12 cellular contexts compared by ENCODE assay signal in the genomic region with DNA sequence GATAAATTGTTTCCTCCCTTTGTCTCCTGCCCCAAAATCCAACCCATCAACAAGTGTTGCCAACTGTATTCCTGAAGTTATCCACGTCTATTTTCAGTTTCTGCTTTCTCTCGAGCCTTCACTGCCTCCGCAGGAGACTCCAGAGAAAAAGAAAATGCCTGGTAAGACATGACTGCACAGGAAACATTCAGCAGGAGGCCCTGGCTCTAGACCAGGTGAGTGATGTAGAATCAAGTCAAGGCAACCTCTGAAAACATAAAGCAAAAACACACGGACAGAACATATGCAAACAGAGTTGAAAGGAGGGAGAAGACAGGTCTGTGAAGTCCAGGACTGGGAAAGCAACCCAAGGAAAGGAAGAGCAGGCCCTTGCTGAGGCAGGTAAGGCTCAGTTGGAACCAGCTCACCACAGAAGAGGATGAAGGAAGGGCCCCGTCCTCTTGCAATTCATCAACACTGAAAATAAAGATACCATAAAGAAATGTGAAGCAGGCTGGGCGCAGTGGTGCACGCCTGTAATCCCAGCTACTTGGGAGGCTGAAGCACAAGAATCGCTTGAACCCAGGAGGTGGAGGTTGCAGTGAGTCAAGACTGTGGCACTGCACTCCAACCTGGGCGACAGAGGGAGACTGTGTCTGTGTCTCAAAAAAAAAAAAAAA. TPM values are rescaled to one million over a fixed set of nuclear protein-coding genes. Genes with fewer than 3 reads are reported as not detected.
DNase-seq lines count a peak whose midpoint lies in the region; ATAC-seq, FAIRE-seq and TF ChIP-seq lines count a peak whose summit lies in the region.
"Had no signal": no experiment of that assay in that cellular context is flagged by ENCODE, and none has a peak within 500 bp of the region (broad histone marks: within the 10 kb centered on the region; RNA-seq: fewer than 3 reads in every experiment).

No MANE protein-coding gene starts in this region.

- no peak for TF ChIP-seq EP300 in suprapubic skin (IDR thresholded peaks at IDR 0.05)

- WGBS in suprapubic skin: 47% methylated on average over 9 of the region's 9 CpGs

- no peaks in the 10 kb centered on the region for H3K27me3 Mint-ChIP-seq in CD8-positive, alpha-beta T cell (ENCODE audit: low read depth)
- no peaks in the 10 kb centered on the region for H3K27me3 Mint-ChIP-seq in activated CD8-positive, alpha-beta T cell treated with anti-CD3 and anti-CD28 coated beads for 36 hours

- intact Hi-C loops in CD8-positive, alpha-beta T cell (cut with DNase I, micrococcal nuclease): no loop called here
- intact Hi-C loops in activated CD8-positive, alpha-beta T cell treated with anti-CD3 and anti-CD28 coated beads for 36 hours (cut with micrococcal nuclease): no loop called here

- H3K27ac ChIP-seq in CD8-positive, alpha-beta T cell (ENCODE audit: low read depth, low read length): peak overlapping the region; percentile 24
- peak overlapping the region; percentile 78 for H3K27ac ChIP-seq in epithelial cell of prostate
- H3K27ac ChIP-seq in suprapubic skin: no peak overlapping the region
- H3K27ac ChIP-seq: lower lobe of right lung had no signal

- CTCF ChIA-PET in CD8-positive, alpha-beta T cell (lab: Charles Lee): interaction anchor here (0.6 to 2.8 kb wide), 3 partner anchors 9 to 73 kb away, joined by 3 to 12 read pairs (median 4); partner anchors contain the start of genes NOL9 and TAS1R1
- CTCF ChIA-PET in activated CD8-positive, alpha-beta T cell treated with anti-CD3 and anti-CD28 coated beads for 36 hours (lab: Charles Lee): interaction anchor here (4.1 kb wide), 1 partner anchor 9 kb away, joined by 15 read pairs; the partner anchor contains the start of genes NOL9 and TAS1R1

- peak overlapping the region; percentile 90 for H3K27ac Mint-ChIP-seq in CD8-positive, alpha-beta T cell
- H3K27ac Mint-ChIP-seq in activated CD8-positive, alpha-beta T cell treated with anti-CD3 and anti-CD28 coated beads for 36 hours: peak overlapping the region; percentile 83

- no peak for FAIRE-seq in HTR-8/SVneo (lab: Jason Lieb, UNC)

- H3K9me3 ChIP-seq in CD8-positive, alpha-beta T cell (ENCODE audit: low read length): no peaks in the 10 kb centered on the region
- no peaks in the 10 kb centered on the region for H3K9me3 ChIP-seq in suprapubic skin
- H3K9me3 ChIP-seq: lower lobe of right lung had no signal

- H3K9me3 Mint-ChIP-seq in CD8-positive, alpha-beta T cell: no peaks in the 10 kb centered on the region
- no peaks in the 10 kb centered on the region for H3K9me3 Mint-ChIP-seq in activated CD8-positive, alpha-beta T cell treated with anti-CD3 and anti-CD28 coated beads for 36 hours

- no peaks in the 10 kb centered on the region for H3K27me3 ChIP-seq in CD8-positive, alpha-beta T cell (ENCODE audit: insufficient read depth, low read length)
- H3K27me3 ChIP-seq in suprapubic skin: no peaks in the 10 kb centered on the region

- no peak for TF ChIP-seq CTCF in CD8-positive, alpha-beta T cell (IDR thresholded peaks at IDR 0.05)
- TF ChIP-seq CTCF in activated CD8-positive, alpha-beta T cell treated with anti-CD3 and anti-CD28 coated beads for 36 hours (IDR thresholded peaks at IDR 0.05): no peak
- no peak for TF ChIP-seq CTCF in suprapubic skin (IDR thresholded peaks at IDR 0.05)

- no peak for TF ChIP-seq POLR2A in suprapubic skin (IDR thresholded peaks at IDR 0.05)

- H3K36me3 Mint-ChIP-seq in CD8-positive, alpha-beta T cell: peaks cover 80% of the 10 kb centered on the region
- peaks cover 52% of the 10 kb centered on the region for H3K36me3 Mint-ChIP-seq in activated CD8-positive, alpha-beta T cell treated with anti-CD3 and anti-CD28 coated beads for 36 hours (ENCODE audit: low read depth)

- H3K4me1 Mint-ChIP-seq in CD8-positive, alpha-beta T cell (ENCODE audit: low read depth): peaks cover 31% of the 10 kb centered on the region
- peaks cover 32% of the 10 kb centered on the region for H3K4me1 Mint-ChIP-seq in activated CD8-positive, alpha-beta T cell treated with anti-CD3 and anti-CD28 coated beads for 36 hours (ENCODE audit: low read depth)

- DNase-seq in A172 (ENCODE audit: low spot score): peak; percentile 28
- peak in 3 of 7 experiments; percentile 11 to 51 (median 15) for DNase-seq in CD8-positive, alpha-beta T cell
- no peak for DNase-seq in activated CD8-positive, alpha-beta T cell treated with anti-CD3 and anti-CD28 coated beads for 36 hours
- DNase-seq in epithelial cell of prostate (ENCODE audit: low read depth, low spot score): no peak
- DNase-seq in HTR-8/SVneo (ENCODE audit: insufficient read length, low spot score): no peak
- DNase-seq in stimulated activated CD4-positive, alpha-beta T cell treated with anti-CD3 and anti-CD28 coated beads, Interleukin-4, amount 100 ng/mL, for 1 hour: no peak
- DNase-seq in suprapubic skin (ENCODE audit: low spot score in 2 of 2): no peak
- DNase-seq: COR-L47, lower lobe of right lung, NCI-H2029 treated with DMSO at 0.1 percent for 48 hours had no signal

- POLR2A ChIA-PET in CD8-positive, alpha-beta T cell (lab: Charles Lee): interaction anchor here (1.5 to 1.6 kb wide), 2 partner anchors 9 to 57 kb away, joined by 4 to 7 read pairs; partner anchors contain the start of genes KLHL21 and NOL9
- POLR2A ChIA-PET in activated CD8-positive, alpha-beta T cell treated with anti-CD3 and anti-CD28 coated beads for 36 hours (lab: Charles Lee): interaction anchor here (1.1 kb wide), 1 partner anchor 8 kb away, joined by 3 read pairs; no protein-coding TSS in a partner anchor

- ATAC-seq in CD8-positive, alpha-beta T cell: peak; percentile 74
- ATAC-seq in activated CD8-positive, alpha-beta T cell treated with anti-CD3 and anti-CD28 coated beads for 36 hours: peak; percentile 34
- ATAC-seq in GM18861 (IDR thresholded peaks at IDR 0.05; ENCODE audit: unreplicated experiment): no peak
- ATAC-seq: K562 had no signal

- no peak overlapping the region for H3K4me3 ChIP-seq in CD8-positive, alpha-beta T cell (ENCODE audit: low read depth, low read length)
- H3K4me3 ChIP-seq in suprapubic skin: no peak overlapping the region
- H3K4me3 ChIP-seq: K562, lower lobe of right lung had no signal

- peaks cover 26% of the 10 kb centered on the region for H3K4me1 ChIP-seq in CD8-positive, alpha-beta T cell (ENCODE audit: insufficient read depth, low read length)
- H3K4me1 ChIP-seq in suprapubic skin: peaks cover 21% of the 10 kb centered on the region

- peaks cover 35% of the 10 kb centered on the region for H3K36me3 ChIP-seq in CD8-positive, alpha-beta T cell (ENCODE audit: insufficient read depth, low read length)
- H3K36me3 ChIP-seq in suprapubic skin: peaks cover 83% of the 10 kb centered on the region

- peak overlapping the region; percentile 57 for H3K4me3 Mint-ChIP-seq in CD8-positive, alpha-beta T cell
- H3K4me3 Mint-ChIP-seq in activated CD8-positive, alpha-beta T cell treated with anti-CD3 and anti-CD28 coated beads for 36 hours: no peak overlapping the region

RNA-seq across cellular contexts. Expression of gene NOL9, which starts 8.9 kb away (rescaled TPM):
- total RNA-seq in A172 (2014; rRNA removed; shearing (Covaris generic)): 17.4 and 17.9 TPM in 2 replicates
- 10 to 100 TPM; 67.9 to 71.8 TPM for total RNA-seq in CD8-positive, alpha-beta T cell
- 10 to 100 TPM; 39.7 to 40.4 TPM for total RNA-seq in activated CD8-positive, alpha-beta T cell treated with anti-CD3 and anti-CD28 coated beads for 36 hours
- total RNA-seq in suprapubic skin: 10 to 100 TPM; 19.4 to 33.6 (median 27.5) TPM

RNA-seq across cellular contexts. Expression of gene TAS1R1, which starts 9.7 kb away (rescaled TPM):
- not detected in 2 replicates for total RNA-seq in A172 (2014; rRNA removed; shearing (Covaris generic))
- total RNA-seq in CD8-positive, alpha-beta T cell: not detected
- not detected for total RNA-seq in activated CD8-positive, alpha-beta T cell treated with anti-CD3 and anti-CD28 coated beads for 36 hours
- under 1 TPM in 2 of 4 donors, not detected in 2; 0.40 to 0.45 TPM for total RNA-seq in suprapubic skin
- total RNA-seq: K562 had no signal

RNA-seq across cellular contexts. Expression of gene ZBTB48, which starts 34.4 kb away (rescaled TPM):
- 7.6 and 12.6 TPM in 2 replicates for total RNA-seq in A172 (2014; rRNA removed; shearing (Covaris generic))
- total RNA-seq in CD8-positive, alpha-beta T cell: 10 to 100 TPM; 31.9 to 35.0 TPM
- total RNA-seq in activated CD8-positive, alpha-beta T cell treated with anti-CD3 and anti-CD28 coated beads for 36 hours: 10 to 100 TPM; 22.4 to 32.1 TPM
- total RNA-seq in suprapubic skin: 10 to 100 TPM; 17.8 to 26.7 (median 21.6) TPM

RNA-seq across cellular contexts. Expression of gene PLEKHG5, which starts 53.9 kb away (rescaled TPM):
- total RNA-seq in A172 (2014; rRNA removed; shearing (Covaris generic)): 8.6 and 10.1 TPM in 2 replicates
- 1 to 10 TPM; 4.0 to 5.0 TPM for total RNA-seq in CD8-positive, alpha-beta T cell
- total RNA-seq in activated CD8-positive, alpha-beta T cell treated with anti-CD3 and anti-CD28 coated beads for 36 hours: 1 to 10 TPM; 1.7 to 1.8 TPM
- 100 to 1,000 TPM in 2 of 4 donors, 10 to 100 TPM in 2; 76.3 to 347 (median 107) TPM for total RNA-seq in suprapubic skin

RNA-seq across cellular contexts. Expression of gene KLHL21, which starts 57.3 kb away (rescaled TPM):
- 16.0 and 18.2 TPM in 2 replicates for total RNA-seq in A172 (2014; rRNA removed; shearing (Covaris generic))
- total RNA-seq in CD8-positive, alpha-beta T cell: 10 to 100 TPM; 33.3 to 33.4 TPM
- total RNA-seq in activated CD8-positive, alpha-beta T cell treated with anti-CD3 and anti-CD28 coated beads for 36 hours: 10 to 100 TPM; 17.9 to 18.1 TPM
- 100 to 1,000 TPM; 105 to 125 (median 118) TPM for total RNA-seq in suprapubic skin
